ENCODE assay signal across 1 cellular context in genomic region chr11:120057028-120057330, GRCh38.
TF ChIP-seq lines count a peak whose summit lies in the region.

No MANE protein-coding gene starts in this region.

TF ChIP-seq in GM23338, 12 proteins besides CTCF, POLR2A, EP300 and RAD21 (continued from another document):
- TF ChIP-seq ZNF462 (CRISPR knock-in tag; IDR thresholded peaks at IDR 0.05) (no peak), REST (IDR thresholded peaks at IDR 0.05; ENCODE audit: unreplicated experiment) (no peak), POLR2AphosphoS5 (IDR thresholded peaks at IDR 0.05; ENCODE audit: low read depth) (no peak), EZH2 (IDR thresholded peaks at IDR 0.05; ENCODE audit: low read depth, unreplicated experiment) (no peak), EZH2phosphoT487 (IDR thresholded peaks at IDR 0.05; ENCODE audit: unreplicated experiment) (no peak), CREB1 (CRISPR knock-in tag; IDR thresholded peaks at IDR 0.05; ENCODE audit: low read depth) (no peak), ZNF114 (CRISPR knock-in tag; IDR thresholded peaks at IDR 0.05) (no peak), ETS1 (IDR thresholded peaks at IDR 0.05) (no peak), JUNB (IDR thresholded peaks at IDR 0.05; ENCODE audit: unreplicated experiment) (no peak), ZNF331 (CRISPR knock-in tag; IDR thresholded peaks at IDR 0.05; ENCODE audit: low read depth) (no peak), NANOG (IDR thresholded peaks at IDR 0.05; ENCODE audit: borderline replicate concordance) (no peak)
